ENCODE assay signal across 23 cellular contexts in the genomic region with DNA sequence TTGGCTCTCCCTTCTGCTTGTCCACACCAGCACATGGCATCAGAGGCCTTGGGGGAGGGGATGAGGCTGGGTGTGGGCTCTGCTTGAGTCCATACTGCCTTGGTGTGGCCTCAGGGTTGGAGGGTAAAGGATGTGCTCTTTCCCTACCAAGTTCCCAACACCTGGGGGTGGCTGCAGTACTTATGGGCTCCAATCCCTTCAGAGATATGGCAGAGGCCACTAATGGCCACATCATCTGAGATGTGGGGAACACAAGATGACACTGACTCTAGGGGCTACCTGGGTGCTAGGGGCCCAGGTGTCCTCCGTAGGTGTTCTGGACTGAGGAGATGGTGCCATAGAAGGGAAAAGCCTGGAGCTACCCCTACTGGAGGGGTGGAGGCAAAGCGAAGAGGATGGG. TPM values are rescaled to one million over a fixed set of nuclear protein-coding genes. Genes with fewer than 3 reads are reported as not detected.
DNase-seq lines count a peak whose midpoint lies in the region; ATAC-seq and TF ChIP-seq lines count a peak whose summit lies in the region.
"Had no signal": no experiment of that assay in that cellular context is flagged by ENCODE, and none has a peak within 500 bp of the region (broad histone marks: within the 10 kb centered on the region; RNA-seq: fewer than 3 reads in every experiment).

No MANE protein-coding gene starts in this region.

- H3K9ac ChIP-seq in DND-41 (ENCODE audit: low read depth, low read length): no peak overlapping the region

- peak; percentile 58 for DNase-seq in activated CD8-positive, alpha-beta memory T cell treated with anti-CD3 and anti-CD28 coated beads for 24 hours
- no peak for DNase-seq in activated CD8-positive, alpha-beta memory T cell treated with anti-CD3 and anti-CD28 coated beads, Interleukin-2, amount 50 U/mL, for 4 hours
- DNase-seq in DND-41 (no peak), ascending aorta (ENCODE audit: low spot score in 2 of 2) (no peak), spleen (no peak), cerebellar nuclear complex (lab: John Stamatoyannopoulos, UW) (no peak)
- DNase-seq: DMS79, mammary epithelial cell, naive B cell, NCI-H1105 treated with DMSO at 0.1 percent for 48 hours, NCI-H2107, NCI-H526 treated with DMSO at 0.1 percent for 48 hours, Right ventricle myocardium superior had no signal

- no peak for ATAC-seq in DND-41 (ENCODE audit: insufficient read depth, low read depth)
- ATAC-seq in esophagus mucosa: no peak
- no peak for ATAC-seq in HG03196 (IDR thresholded peaks at IDR 0.05; ENCODE audit: unreplicated experiment)
- ATAC-seq: WTC11 had no signal

- 88 to 98% (median 96%) methylated on average over 2 of the region's 2 CpGs for WGBS in spleen, 5 donors

- H3K36me3 ChIP-seq in DND-41 (ENCODE audit: insufficient read depth, low read length) (peaks cover 100% of the 10 kb centered on the region), ascending aorta (peaks cover 72 to 91% of the 10 kb centered on the region in 2 donors), spleen (peaks cover 0 to 100% (median 87%) of the 10 kb centered on the region in 6 donors)

- H3K27ac ChIP-seq in DND-41 (ENCODE audit: low read length) (peak overlapping the region; percentile 45), ascending aorta (peak overlapping the region; percentile 37 to 64), spleen (peak overlapping the region; percentile 2 to 89 (median 59))
- H3K27ac ChIP-seq: adrenal gland, C4-2B, cardiac muscle cell had no signal

- H3K4me2 ChIP-seq in DND-41 (ENCODE audit: insufficient read depth, low read length): no peak overlapping the region

- TF ChIP-seq CTCF in DND-41 (IDR thresholded peaks at IDR 0.05; ENCODE audit: borderline replicate concordance, extremely low read depth, low read length, poor library complexity, severe bottlenecking): no peak
- no peak for TF ChIP-seq CTCF in ascending aorta (IDR thresholded peaks at IDR 0.05)
- TF ChIP-seq CTCF in spleen (IDR thresholded peaks at IDR 0.05 in 8 of 11, conservative IDR thresholded peaks at IDR 0.05 in 3 of 11): no peak

- H3K9me3 ChIP-seq in DND-41 (ENCODE audit: insufficient read depth, low read length, severe bottlenecking) (no peaks in the 10 kb centered on the region), ascending aorta (no peaks in the 10 kb centered on the region), spleen (no peaks in the 10 kb centered on the region)
- H3K9me3 ChIP-seq: adrenal gland had no signal

- no peak overlapping the region for H3K4me3 ChIP-seq in DND-41 (ENCODE audit: low read depth in 1 of 2, low read length in 2 of 2)
- no peak overlapping the region for H3K4me3 ChIP-seq in ascending aorta
- no peak overlapping the region for H3K4me3 ChIP-seq in spleen
- H3K4me3 ChIP-seq: adrenal gland, cardiac muscle cell had no signal

- peaks cover 9% of the 10 kb centered on the region; the same call in 1 of the 2 replicates for H3K79me2 ChIP-seq in DND-41 (ENCODE audit: insufficient read depth, low read length)

- intact Hi-C loops in ascending aorta (cut with DNase I): no loop called here
- intact Hi-C loops in spleen (cut with DNase I; ENCODE audit: low total_unique reads): no loop called here

- no peak overlapping the region for H2AFZ ChIP-seq in DND-41 (ENCODE audit: low read depth, low read length)

- no peaks in the 10 kb centered on the region for H3K27me3 ChIP-seq in DND-41 (ENCODE audit: insufficient read depth, low read length, poor library complexity)
- H3K27me3 ChIP-seq in ascending aorta: no peaks in the 10 kb centered on the region
- H3K27me3 ChIP-seq in spleen (replicated peaks in 1 of 7): no peaks in the 10 kb centered on the region
- H3K27me3 ChIP-seq: adrenal gland, cardiac muscle cell had no signal

- no peak for TF ChIP-seq POLR2A in spleen (IDR thresholded peaks at IDR 0.05)

- peaks cover 22% of the 10 kb centered on the region for H3K4me1 ChIP-seq in DND-41 (ENCODE audit: insufficient read depth, low read length)
- peaks cover 0 to 4% of the 10 kb centered on the region in 2 donors for H3K4me1 ChIP-seq in ascending aorta
- peaks cover 0 to 50% (median 7%) of the 10 kb centered on the region in 6 donors for H3K4me1 ChIP-seq in spleen
- H3K4me1 ChIP-seq: adrenal gland had no signal

- no peaks in the 10 kb centered on the region for H4K20me1 ChIP-seq in DND-41 (ENCODE audit: insufficient read depth, low read length)

RNA-seq across cellular contexts. Expression of a gene that starts 6.9 kb away (rescaled TPM):
- total RNA-seq in ascending aorta: 2.1 TPM
- 10 to 100 TPM in 5 of 7 donors, 1 to 10 TPM in 2; 6.6 to 35.3 (median 16.0) TPM for total RNA-seq in spleen
- polyA plus RNA-seq in spleen: 1 to 10 TPM; 2.5 to 3.7 (median 2.6) TPM
- total RNA-seq in esophagus mucosa: 0.28 TPM
- total RNA-seq: A673, cardiac muscle cell, fibroblast of lung, H4, mammary epithelial cell, skeletal muscle tissue, WTC11 had no signal
- polyA plus RNA-seq: fibroblast of lung, mammary epithelial cell had no signal

RNA-seq across cellular contexts. Expression of a gene that starts 45.5 kb away (rescaled TPM):
- total RNA-seq in ascending aorta (56.2 TPM), spleen (10 to 100 TPM; 22.9 to 40.1 (median 34.3) TPM), esophagus mucosa (18.5 TPM)
- 1 to 10 TPM; 5.2 to 7.9 (median 5.7) TPM for polyA plus RNA-seq in spleen
